2 cellular contexts compared by ENCODE assay signal in the genomic region with DNA sequence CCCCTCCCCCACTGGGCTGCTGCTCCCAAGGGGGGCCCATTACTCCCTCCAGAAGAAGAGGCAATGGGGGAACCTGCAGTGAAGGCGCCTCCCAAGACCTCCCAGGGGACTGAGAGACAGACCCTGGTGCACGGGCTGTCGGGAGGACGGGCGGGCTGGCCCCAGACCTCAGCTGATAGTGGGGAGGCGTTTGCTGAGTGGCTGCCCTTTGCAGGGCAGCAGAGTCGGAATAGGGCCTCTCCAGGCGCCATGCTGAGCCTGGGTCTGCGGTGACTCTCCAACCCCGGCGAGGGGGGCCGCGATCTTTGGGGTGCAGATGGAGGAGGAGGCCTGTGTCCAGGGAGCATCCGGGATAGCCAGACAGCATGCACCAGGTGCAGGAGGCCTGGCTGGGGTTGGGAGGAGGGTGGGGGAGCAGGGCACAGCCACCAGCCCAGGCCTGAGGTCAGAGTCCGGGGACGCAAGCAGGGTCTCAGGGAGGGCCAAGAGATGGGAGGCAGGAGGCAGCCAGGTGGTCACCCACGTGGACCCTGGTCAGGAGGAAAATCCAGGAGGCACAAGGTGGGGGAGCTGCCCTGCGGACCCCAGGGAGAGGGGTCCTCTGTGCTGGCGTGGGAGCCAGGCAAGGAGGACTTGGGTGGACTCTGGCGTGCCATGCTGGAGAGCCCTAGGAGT.
TF ChIP-seq lines count a peak whose summit lies in the region.

No MANE protein-coding gene starts in this region.

TF ChIP-seq in SK-N-SH, 30 proteins besides CTCF, POLR2A, EP300 and RAD21:
- TF ChIP-seq, protein P1, sequence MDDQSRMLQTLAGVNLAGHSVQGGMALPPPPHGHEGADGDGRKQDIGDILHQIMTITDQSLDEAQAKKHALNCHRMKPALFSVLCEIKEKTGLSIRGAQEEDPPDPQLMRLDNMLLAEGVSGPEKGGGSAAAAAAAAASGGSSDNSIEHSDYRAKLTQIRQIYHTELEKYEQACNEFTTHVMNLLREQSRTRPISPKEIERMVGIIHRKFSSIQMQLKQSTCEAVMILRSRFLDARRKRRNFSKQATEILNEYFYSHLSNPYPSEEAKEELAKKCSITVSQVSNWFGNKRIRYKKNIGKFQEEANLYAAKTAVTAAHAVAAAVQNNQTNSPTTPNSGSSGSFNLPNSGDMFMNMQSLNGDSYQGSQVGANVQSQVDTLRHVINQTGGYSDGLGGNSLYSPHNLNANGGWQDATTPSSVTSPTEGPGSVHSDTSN (IDR thresholded peaks at IDR 0.05) = no peak
- TF ChIP-seq GATA2 (CRISPR knock-in tag; IDR thresholded peaks at IDR 0.05) (no peak), FOXM1 (IDR thresholded peaks at IDR 0.05; ENCODE audit: low read depth) (no peak), NFIC (IDR thresholded peaks at IDR 0.05; ENCODE audit: borderline replicate concordance) (no peak)
- TF ChIP-seq, protein P2, sequence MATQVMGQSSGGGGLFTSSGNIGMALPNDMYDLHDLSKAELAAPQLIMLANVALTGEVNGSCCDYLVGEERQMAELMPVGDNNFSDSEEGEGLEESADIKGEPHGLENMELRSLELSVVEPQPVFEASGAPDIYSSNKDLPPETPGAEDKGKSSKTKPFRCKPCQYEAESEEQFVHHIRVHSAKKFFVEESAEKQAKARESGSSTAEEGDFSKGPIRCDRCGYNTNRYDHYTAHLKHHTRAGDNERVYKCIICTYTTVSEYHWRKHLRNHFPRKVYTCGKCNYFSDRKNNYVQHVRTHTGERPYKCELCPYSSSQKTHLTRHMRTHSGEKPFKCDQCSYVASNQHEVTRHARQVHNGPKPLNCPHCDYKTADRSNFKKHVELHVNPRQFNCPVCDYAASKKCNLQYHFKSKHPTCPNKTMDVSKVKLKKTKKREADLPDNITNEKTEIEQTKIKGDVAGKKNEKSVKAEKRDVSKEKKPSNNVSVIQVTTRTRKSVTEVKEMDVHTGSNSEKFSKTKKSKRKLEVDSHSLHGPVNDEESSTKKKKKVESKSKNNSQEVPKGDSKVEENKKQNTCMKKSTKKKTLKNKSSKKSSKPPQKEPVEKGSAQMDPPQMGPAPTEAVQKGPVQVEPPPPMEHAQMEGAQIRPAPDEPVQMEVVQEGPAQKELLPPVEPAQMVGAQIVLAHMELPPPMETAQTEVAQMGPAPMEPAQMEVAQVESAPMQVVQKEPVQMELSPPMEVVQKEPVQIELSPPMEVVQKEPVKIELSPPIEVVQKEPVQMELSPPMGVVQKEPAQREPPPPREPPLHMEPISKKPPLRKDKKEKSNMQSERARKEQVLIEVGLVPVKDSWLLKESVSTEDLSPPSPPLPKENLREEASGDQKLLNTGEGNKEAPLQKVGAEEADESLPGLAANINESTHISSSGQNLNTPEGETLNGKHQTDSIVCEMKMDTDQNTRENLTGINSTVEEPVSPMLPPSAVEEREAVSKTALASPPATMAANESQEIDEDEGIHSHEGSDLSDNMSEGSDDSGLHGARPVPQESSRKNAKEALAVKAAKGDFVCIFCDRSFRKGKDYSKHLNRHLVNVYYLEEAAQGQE (IDR thresholded peaks at IDR 0.05; ENCODE audit: low read depth, low read length) = no peak
TF ChIP-seq in SK-N-SH: peak in this region for 0.

TF ChIP-seq in SK-N-SH treated with all-trans-retinoic acid at 6 μM for 48 hours, 23 proteins besides CTCF, POLR2A, EP300 and RAD21:
- TF ChIP-seq ISL1 (CRISPR knock-in tag; IDR thresholded peaks at IDR 0.05) (no peak), ZNF8 (CRISPR knock-in tag; IDR thresholded peaks at IDR 0.05) (no peak), ZNF70 (CRISPR knock-in tag; IDR thresholded peaks at IDR 0.05) (no peak), TOX (CRISPR knock-in tag; IDR thresholded peaks at IDR 0.05; ENCODE audit: borderline replicate concordance) (no peak), ZFP30 (CRISPR knock-in tag; IDR thresholded peaks at IDR 0.05) (no peak), ZC3H10 (CRISPR knock-in tag; IDR thresholded peaks at IDR 0.05) (no peak), RARB (CRISPR knock-in tag; IDR thresholded peaks at IDR 0.05) (no peak), ESRRG (CRISPR knock-in tag; IDR thresholded peaks at IDR 0.05) (no peak), OSR1 (CRISPR knock-in tag; IDR thresholded peaks at IDR 0.05) (no peak), ZFP3 (CRISPR knock-in tag; IDR thresholded peaks at IDR 0.05) (no peak), PPARA (CRISPR knock-in tag; IDR thresholded peaks at IDR 0.05; ENCODE audit: borderline replicate concordance) (no peak), BACH2 (CRISPR knock-in tag; IDR thresholded peaks at IDR 0.05; ENCODE audit: borderline replicate concordance) (no peak)
- TF ChIP-seq, protein P3, sequence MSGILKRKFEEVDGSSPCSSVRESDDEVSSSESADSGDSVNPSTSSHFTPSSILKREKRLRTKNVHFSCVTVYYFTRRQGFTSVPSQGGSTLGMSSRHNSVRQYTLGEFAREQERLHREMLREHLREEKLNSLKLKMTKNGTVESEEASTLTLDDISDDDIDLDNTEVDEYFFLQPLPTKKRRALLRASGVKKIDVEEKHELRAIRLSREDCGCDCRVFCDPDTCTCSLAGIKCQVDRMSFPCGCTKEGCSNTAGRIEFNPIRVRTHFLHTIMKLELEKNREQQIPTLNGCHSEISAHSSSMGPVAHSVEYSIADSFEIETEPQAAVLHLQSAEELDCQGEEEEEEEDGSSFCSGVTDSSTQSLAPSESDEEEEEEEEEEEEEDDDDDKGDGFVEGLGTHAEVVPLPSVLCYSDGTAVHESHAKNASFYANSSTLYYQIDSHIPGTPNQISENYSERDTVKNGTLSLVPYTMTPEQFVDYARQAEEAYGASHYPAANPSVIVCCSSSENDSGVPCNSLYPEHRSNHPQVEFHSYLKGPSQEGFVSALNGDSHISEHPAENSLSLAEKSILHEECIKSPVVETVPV (CRISPR knock-in tag; IDR thresholded peaks at IDR 0.05) = no peak
- TF ChIP-seq, protein P4, sequence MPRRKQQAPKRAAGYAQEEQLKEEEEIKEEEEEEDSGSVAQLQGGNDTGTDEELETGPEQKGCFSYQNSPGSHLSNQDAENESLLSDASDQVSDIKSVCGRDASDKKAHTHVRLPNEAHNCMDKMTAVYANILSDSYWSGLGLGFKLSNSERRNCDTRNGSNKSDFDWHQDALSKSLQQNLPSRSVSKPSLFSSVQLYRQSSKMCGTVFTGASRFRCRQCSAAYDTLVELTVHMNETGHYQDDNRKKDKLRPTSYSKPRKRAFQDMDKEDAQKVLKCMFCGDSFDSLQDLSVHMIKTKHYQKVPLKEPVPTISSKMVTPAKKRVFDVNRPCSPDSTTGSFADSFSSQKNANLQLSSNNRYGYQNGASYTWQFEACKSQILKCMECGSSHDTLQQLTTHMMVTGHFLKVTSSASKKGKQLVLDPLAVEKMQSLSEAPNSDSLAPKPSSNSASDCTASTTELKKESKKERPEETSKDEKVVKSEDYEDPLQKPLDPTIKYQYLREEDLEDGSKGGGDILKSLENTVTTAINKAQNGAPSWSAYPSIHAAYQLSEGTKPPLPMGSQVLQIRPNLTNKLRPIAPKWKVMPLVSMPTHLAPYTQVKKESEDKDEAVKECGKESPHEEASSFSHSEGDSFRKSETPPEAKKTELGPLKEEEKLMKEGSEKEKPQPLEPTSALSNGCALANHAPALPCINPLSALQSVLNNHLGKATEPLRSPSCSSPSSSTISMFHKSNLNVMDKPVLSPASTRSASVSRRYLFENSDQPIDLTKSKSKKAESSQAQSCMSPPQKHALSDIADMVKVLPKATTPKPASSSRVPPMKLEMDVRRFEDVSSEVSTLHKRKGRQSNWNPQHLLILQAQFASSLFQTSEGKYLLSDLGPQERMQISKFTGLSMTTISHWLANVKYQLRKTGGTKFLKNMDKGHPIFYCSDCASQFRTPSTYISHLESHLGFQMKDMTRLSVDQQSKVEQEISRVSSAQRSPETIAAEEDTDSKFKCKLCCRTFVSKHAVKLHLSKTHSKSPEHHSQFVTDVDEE (CRISPR knock-in tag; IDR thresholded peaks at IDR 0.05) = no peak
- TF ChIP-seq, protein P5, sequence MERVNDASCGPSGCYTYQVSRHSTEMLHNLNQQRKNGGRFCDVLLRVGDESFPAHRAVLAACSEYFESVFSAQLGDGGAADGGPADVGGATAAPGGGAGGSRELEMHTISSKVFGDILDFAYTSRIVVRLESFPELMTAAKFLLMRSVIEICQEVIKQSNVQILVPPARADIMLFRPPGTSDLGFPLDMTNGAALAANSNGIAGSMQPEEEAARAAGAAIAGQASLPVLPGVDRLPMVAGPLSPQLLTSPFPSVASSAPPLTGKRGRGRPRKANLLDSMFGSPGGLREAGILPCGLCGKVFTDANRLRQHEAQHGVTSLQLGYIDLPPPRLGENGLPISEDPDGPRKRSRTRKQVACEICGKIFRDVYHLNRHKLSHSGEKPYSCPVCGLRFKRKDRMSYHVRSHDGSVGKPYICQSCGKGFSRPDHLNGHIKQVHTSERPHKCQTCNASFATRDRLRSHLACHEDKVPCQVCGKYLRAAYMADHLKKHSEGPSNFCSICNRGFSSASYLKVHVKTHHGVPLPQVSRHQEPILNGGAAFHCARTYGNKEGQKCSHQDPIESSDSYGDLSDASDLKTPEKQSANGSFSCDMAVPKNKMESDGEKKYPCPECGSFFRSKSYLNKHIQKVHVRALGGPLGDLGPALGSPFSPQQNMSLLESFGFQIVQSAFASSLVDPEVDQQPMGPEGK (CRISPR knock-in tag; IDR thresholded peaks at IDR 0.05; ENCODE audit: borderline replicate concordance) = no peak
- TF ChIP-seq, protein P6, sequence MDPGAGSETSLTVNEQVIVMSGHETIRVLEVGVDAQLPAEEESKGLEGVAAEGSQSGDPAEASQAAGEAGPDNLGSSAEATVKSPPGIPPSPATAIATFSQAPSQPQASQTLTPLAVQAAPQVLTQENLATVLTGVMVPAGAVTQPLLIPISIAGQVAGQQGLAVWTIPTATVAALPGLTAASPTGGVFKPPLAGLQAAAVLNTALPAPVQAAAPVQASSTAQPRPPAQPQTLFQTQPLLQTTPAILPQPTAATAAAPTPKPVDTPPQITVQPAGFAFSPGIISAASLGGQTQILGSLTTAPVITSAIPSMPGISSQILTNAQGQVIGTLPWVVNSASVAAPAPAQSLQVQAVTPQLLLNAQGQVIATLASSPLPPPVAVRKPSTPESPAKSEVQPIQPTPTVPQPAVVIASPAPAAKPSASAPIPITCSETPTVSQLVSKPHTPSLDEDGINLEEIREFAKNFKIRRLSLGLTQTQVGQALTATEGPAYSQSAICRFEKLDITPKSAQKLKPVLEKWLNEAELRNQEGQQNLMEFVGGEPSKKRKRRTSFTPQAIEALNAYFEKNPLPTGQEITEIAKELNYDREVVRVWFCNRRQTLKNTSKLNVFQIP (CRISPR knock-in tag; IDR thresholded peaks at IDR 0.05; ENCODE audit: borderline replicate concordance, low read depth) = no peak
